Comparison of ENCODE assay signal across 1 cellular context in genomic region chr21:34698270-34699015, GRCh38.
TF ChIP-seq lines count a peak whose summit lies in the region.

No MANE protein-coding gene starts in this region.

TF ChIP-seq in H1, 55 proteins besides CTCF, POLR2A, EP300 and RAD21 (continued from another document):
- no peak for TF ChIP-seq KDM4A (IDR thresholded peaks at IDR 0.05; ENCODE audit: low read depth, low read length, severe bottlenecking)
- TF ChIP-seq SAP30 (IDR thresholded peaks at IDR 0.05; ENCODE audit: insufficient read depth, insufficient replicate concordance, low read length): no peak
- TF ChIP-seq RNF2 (IDR thresholded peaks at IDR 0.05; ENCODE audit: borderline replicate concordance, low read depth, low read length, missing control alignments, poor library complexity, severe bottlenecking): no peak
- TF ChIP-seq JUND (IDR thresholded peaks at IDR 0.05; ENCODE audit: low read length): peak; percentile 91
- TF ChIP-seq CREB1 (IDR thresholded peaks at IDR 0.05): no peak
- peak; percentile 80 for TF ChIP-seq TEAD4 (IDR thresholded peaks at IDR 0.05; ENCODE audit: low read depth, low read length)
- TF ChIP-seq JUN (IDR thresholded peaks at IDR 0.05; ENCODE audit: low read depth, low read length): no peak
TF ChIP-seq in H1: peak in this region for 2.
